In genomic region chr2:159897720-159898119, GRCh38 we compare ENCODE assay signal across 18 cellular contexts. TPM values are rescaled to one million over a fixed set of nuclear protein-coding genes. Genes with fewer than 3 reads are reported as not detected.
A peak's percentile ranks its signal among the peaks of the same experiment; 100 is the strongest.
DNase-seq lines count a peak whose midpoint lies in the region; ATAC-seq, FAIRE-seq and TF ChIP-seq lines count a peak whose summit lies in the region.
"Had no signal": no experiment of that assay in that cellular context is flagged by ENCODE, and none has a peak within 500 bp of the region (broad histone marks: within the 10 kb centered on the region; RNA-seq: fewer than 3 reads in every experiment).

No MANE protein-coding gene starts in this region.

- H3K36me3 Mint-ChIP-seq in activated T-cell treated with anti-CD3 and anti-CD28 coated beads, Interleukin-2, amount 50 U/mL, for 72 hours (ENCODE audit: insufficient read depth in 2 of 2) = peaks cover 14 to 49% of the 10 kb centered on the region in 2 donors
- peaks cover 58% of the 10 kb centered on the region for H3K36me3 Mint-ChIP-seq in activated T-cell treated with anti-CD3 and anti-CD28 coated beads, Interleukin-2, amount 50 U/mL, for 4 hours (ENCODE audit: insufficient read depth)
- H3K36me3 Mint-ChIP-seq in stimulated activated memory B cell treated with anti-CD40 and anti-IgM and Interleukin-4, amounts not matched to agents 10 μg/mL and 1 μg/mL and 100 μg/mL, for 72 hours = peaks cover 81% of the 10 kb centered on the region

- CTCF ChIA-PET in GM12878 (lab: Yijun Ruan, JAX) = interaction anchor here (1.1 to 22.7 kb wide), 4 partner anchors 9 to 42 kb away, joined by 3 to 335 read pairs (median 45); no protein-coding TSS in a partner anchor

- no peak for DNase-seq in activated T-cell treated with anti-CD3 and anti-CD28 coated beads, Interleukin-2, amount 50 U/mL, for 72 hours
- DNase-seq in activated T-cell treated with anti-CD3 and anti-CD28 coated beads, Interleukin-2, amount 50 U/mL, for 4 hours = no peak
- DNase-seq in GM12878 (ENCODE audit: low read depth, low spot score) (no peak), omental fat pad (ENCODE audit: low spot score) (no peak), LoVo (ENCODE audit: low spot score) (no peak)
- DNase-seq: AML-193; Caco-2; CD4-positive, alpha-beta T cell; GOT3; H7; HFFc6 had no signal

- H3K4me2 ChIP-seq in GM12878 (ENCODE audit: control insufficient read depth, insufficient read depth) = peak overlapping the region; percentile 44
- H3K4me2 ChIP-seq: A549 had no signal

- intact Hi-C loops in GM12878 (cut with micrococcal nuclease; ENCODE audit: unreplicated experiment) = loop anchor here (5.0 to 10.0 kb wide), 4 partner anchors 35 to 1267 kb away; partner anchors contain the start of genes ITGB6 and TANK

- H3K27ac Mint-ChIP-seq in activated T-cell treated with anti-CD3 and anti-CD28 coated beads, Interleukin-2, amount 50 U/mL, for 72 hours = peak overlapping the region; percentile 52
- peak overlapping the region; percentile 92 for H3K27ac Mint-ChIP-seq in stimulated activated memory B cell treated with anti-CD40 and anti-IgM and Interleukin-4, amounts not matched to agents 10 μg/mL and 1 μg/mL and 100 μg/mL, for 72 hours
- H3K27ac Mint-ChIP-seq: CD4-positive, alpha-beta T cell; HFFc6 had no signal

- RAD21 ChIA-PET in GM12878 (lab: Charles Lee; ENCODE audit: unreplicated experiment) = interaction anchor here (0.8 to 3.5 kb wide), 5 partner anchors 9 to 183 kb away, joined by 3 to 22 read pairs (median 5); no protein-coding TSS in a partner anchor

- no peak overlapping the region for H2AFZ ChIP-seq in GM12878 (ENCODE audit: control insufficient read depth, low read depth, low read length)

- peaks cover 99% of the 10 kb centered on the region for H3K4me1 Mint-ChIP-seq in activated T-cell treated with anti-CD3 and anti-CD28 coated beads, Interleukin-2, amount 50 U/mL, for 72 hours (ENCODE audit: low read depth)
- H3K4me1 Mint-ChIP-seq in activated T-cell treated with anti-CD3 and anti-CD28 coated beads, Interleukin-2, amount 50 U/mL, for 4 hours (ENCODE audit: low read depth) = peaks cover 82% of the 10 kb centered on the region
- H3K4me1 Mint-ChIP-seq in stimulated activated memory B cell treated with anti-CD40 and anti-IgM and Interleukin-4, amounts not matched to agents 10 μg/mL and 1 μg/mL and 100 μg/mL, for 72 hours = peaks cover 94% of the 10 kb centered on the region

- no peak for ATAC-seq in activated T-cell treated with anti-CD3 and anti-CD28 coated beads, Interleukin-2, amount 50 U/mL, for 72 hours (replicated peaks in 1 of 2)
- ATAC-seq in activated T-cell treated with anti-CD3 and anti-CD28 coated beads, Interleukin-2, amount 50 U/mL, for 4 hours = no peak
- ATAC-seq in GM12878 (no peak), omental fat pad (ENCODE audit: low FRiP score) (no peak)
- ATAC-seq in stimulated activated memory B cell treated with anti-CD40 and anti-IgM and Interleukin-4, amounts not matched to agents 10 μg/mL and 1 μg/mL and 100 μg/mL, for 72 hours = no peak
- ATAC-seq: HCT116 had no signal

- H3K4me3 Mint-ChIP-seq in activated T-cell treated with anti-CD3 and anti-CD28 coated beads, Interleukin-2, amount 50 U/mL, for 72 hours = peak overlapping the region; percentile 67 to 94
- no peak overlapping the region for H3K4me3 Mint-ChIP-seq in activated T-cell treated with anti-CD3 and anti-CD28 coated beads, Interleukin-2, amount 50 U/mL, for 4 hours
- H3K4me3 Mint-ChIP-seq in stimulated activated memory B cell treated with anti-CD40 and anti-IgM and Interleukin-4, amounts not matched to agents 10 μg/mL and 1 μg/mL and 100 μg/mL, for 72 hours = peak overlapping the region; percentile 70
- H3K4me3 Mint-ChIP-seq: CD4-positive, alpha-beta T cell; HFFc6 had no signal

- SMC1A ChIA-PET in GM12878 (lab: Charles Lee; ENCODE audit: uncharacterized antibody, unreplicated experiment) = interaction anchor here (1.3 to 51.7 kb wide), 3 partner anchors 4 to 69 kb away, joined by 3 to 1536 read pairs (median 1536); partner anchors contain the start of gene LY75

- in situ Hi-C loops in GM12878 (cut with MboI) = no loop called here

- no peak for TF ChIP-seq POLR2A in GM12878 (IDR thresholded peaks at IDR 0.05; ENCODE audit: low read depth, low read length)

- H3K79me2 ChIP-seq in GM12878 (ENCODE audit: control insufficient read depth, insufficient read depth, low read length) = peaks cover 68% of the 10 kb centered on the region

- TF ChIP-seq RAD21 in GM12878 (IDR thresholded peaks at IDR 0.05; ENCODE audit: insufficient read depth, low read depth, low read length) = no peak

- WGBS in GM12878 (ENCODE audit: insufficient coverage, insufficient replicate concordance, low lambda C conversion rate, missing lambda C conversion rate) = 88% methylated on average over 5 of the region's 5 CpGs

- BruUV-seq in GM12878 (replicated peaks; lab: Mats Ljungman, UMichigan) = no TSS peak

- no peak overlapping the region for H3K9ac ChIP-seq in GM12878 (ENCODE audit: control insufficient read depth, insufficient read depth, low read length)

- H3K4me3 ChIP-seq in GM12878 = no peak overlapping the region
- H3K4me3 ChIP-seq: A549 had no signal

- H3K27me3 Mint-ChIP-seq in activated T-cell treated with anti-CD3 and anti-CD28 coated beads, Interleukin-2, amount 50 U/mL, for 72 hours (ENCODE audit: low read depth) = no peaks in the 10 kb centered on the region
- no peaks in the 10 kb centered on the region for H3K27me3 Mint-ChIP-seq in activated T-cell treated with anti-CD3 and anti-CD28 coated beads, Interleukin-2, amount 50 U/mL, for 4 hours (ENCODE audit: low read depth)
- H3K27me3 Mint-ChIP-seq in stimulated activated memory B cell treated with anti-CD40 and anti-IgM and Interleukin-4, amounts not matched to agents 10 μg/mL and 1 μg/mL and 100 μg/mL, for 72 hours = no peaks in the 10 kb centered on the region
- H3K27me3 Mint-ChIP-seq: CD4-positive, alpha-beta T cell had no signal

- POLR2A ChIA-PET in GM12878 (lab: Charles Lee) = interaction anchor here (1.0 to 46.2 kb wide), 3 partner anchors 2 to 20 kb away, joined by 5 to 840 read pairs (median 840); partner anchors contain the start of gene LY75

- FAIRE-seq in GM12878 (lab: Jason Lieb, UNC) = no peak
- FAIRE-seq: A549, D721Med, G401.6 had no signal

- H3K27ac ChIP-seq in GM12878 (ENCODE audit: control insufficient read depth, insufficient read depth) = peak overlapping the region; percentile 83
- H3K27ac ChIP-seq: A549, C4-2B, HL-60 had no signal

- TF ChIP-seq CTCF in GM12878 (IDR thresholded peaks at IDR 0.05 in 2 of 3, conservative IDR thresholded peaks at IDR 0.05 in 1 of 3; ENCODE audit: control insufficient read depth in 2 of 3, extremely low read depth in 1 of 3, insufficient read depth in 1 of 3, low read depth in 3 of 3, low read length in 3 of 3) (no peak), omental fat pad (IDR thresholded peaks at IDR 0.05) (no peak)

- peaks cover 0 to 9% of the 10 kb centered on the region in 2 experiments; a peak in 3 of 4 replicates for H3K36me3 ChIP-seq in GM12878 (ENCODE audit: control insufficient read depth in 2 of 2, insufficient read depth in 2 of 2, low read length in 1 of 2)

- TF ChIP-seq EP300 in GM12878 (IDR thresholded peaks at IDR 0.05; ENCODE audit: borderline replicate concordance in 1 of 2, control insufficient read depth in 1 of 2, low read depth in 2 of 2, low read length in 2 of 2) = no peak

- no peaks in the 10 kb centered on the region for H3K9me3 Mint-ChIP-seq in activated T-cell treated with anti-CD3 and anti-CD28 coated beads, Interleukin-2, amount 50 U/mL, for 72 hours
- no peaks in the 10 kb centered on the region for H3K9me3 Mint-ChIP-seq in activated T-cell treated with anti-CD3 and anti-CD28 coated beads, Interleukin-2, amount 50 U/mL, for 4 hours
- no peaks in the 10 kb centered on the region for H3K9me3 Mint-ChIP-seq in stimulated activated memory B cell treated with anti-CD40 and anti-IgM and Interleukin-4, amounts not matched to agents 10 μg/mL and 1 μg/mL and 100 μg/mL, for 72 hours
- H3K9me3 Mint-ChIP-seq: CD4-positive, alpha-beta T cell; HFFc6 had no signal

- H4K20me1 ChIP-seq in GM12878 (ENCODE audit: control insufficient read depth, insufficient read depth) = no peaks in the 10 kb centered on the region

- peaks cover 77% of the 10 kb centered on the region for H3K4me1 ChIP-seq in GM12878 (ENCODE audit: control insufficient read depth, insufficient read depth, low read length)
- H3K4me1 ChIP-seq: A549 had no signal

- no peaks in the 10 kb centered on the region for H3K9me3 ChIP-seq in GM12878 (replicated peaks; ENCODE audit: control insufficient read depth, insufficient read depth, low read length)
- H3K9me3 ChIP-seq: A549, Caco-2 had no signal

- H3K27me3 ChIP-seq in GM12878 (replicated peaks in 1 of 2; ENCODE audit: control insufficient read depth in 2 of 2, insufficient read depth in 2 of 2, low read length in 1 of 2) = no peaks in the 10 kb centered on the region

TF ChIP-seq in GM12878, 131 proteins besides CTCF, POLR2A, EP300 and RAD21 (continues in another document):
- TF ChIP-seq JUNB (IDR thresholded peaks at IDR 0.05) = no peak

RNA-seq across cellular contexts. Expression of gene LY75, which starts 6.8 kb away (rescaled TPM):
- 100 to 1,000 TPM; 108 to 114 TPM for total RNA-seq in activated T-cell treated with anti-CD3 and anti-CD28 coated beads, Interleukin-2, amount 50 U/mL, for 72 hours
- 10 to 100 TPM; 18.8 to 44.7 (median 25.8) TPM for total RNA-seq in activated T-cell treated with anti-CD3 and anti-CD28 coated beads, Interleukin-2, amount 50 U/mL, for 4 hours
- 524 and 549 TPM in 2 replicates for total RNA-seq in GM12878 (2013; cell fraction: nucleolus; rRNA removed)
- 89.9 and 105 TPM in 2 replicates for total RNA-seq in GM12878 (2014; rRNA removed)
- 91.0 and 96.4 TPM in 2 replicates for total RNA-seq in GM12878 (2014; rRNA removed; fragmentation: Illumina TruSeq; extraction: Trizol)
- total RNA-seq in GM12878 (2021) = 61.1 and 65.2 TPM in 2 replicates
- 29.9 TPM for polyA plus RNA-seq in GM12878 (2011; ENCODE audit: low read depth)
- polyA plus RNA-seq in GM12878 (2011; rRNA removed) = 112 and 124 TPM in 2 replicates
- 69.4 and 74.5 TPM in 2 replicates for polyA plus RNA-seq in GM12878 (2011; cell fraction: cytosol; rRNA removed)
- 69.0 and 84.1 TPM in 2 replicates for polyA plus RNA-seq in GM12878 (2011; cell fraction: nucleus; rRNA removed)
- 35.4 and 61.7 TPM in 2 replicates for polyA plus RNA-seq in GM12878 (2012)
- polyA plus RNA-seq in GM12878 (2014; fragmentation: Illumina TruSeq; extraction: Trizol) = 87.3 and 115 TPM in 2 replicates
- 10 to 100 TPM; 17.6 to 17.8 TPM for polyA plus RNA-seq in GM12878 (2014; fragmentation: Nextera tagmentation; extraction: Ambion mirVana)
- 52.2 and 64.8 TPM in 2 replicates for polyA plus RNA-seq in GM12878 (2014; rRNA removed)
- polyA plus RNA-seq in GM12878 (2016; fragmentation: Nextera tagmentation; extraction: Ambion mirVana) = 10 to 100 TPM; 48.7 to 55.4 TPM
- polyA minus RNA-seq in GM12878 (2011; rRNA and poly(A)+ RNA removed) = 155 and 171 TPM in 2 replicates
- 26.6 and 28.9 TPM in 2 replicates for polyA minus RNA-seq in GM12878 (2011; cell fraction: cytosol; rRNA and poly(A)+ RNA removed)
- 178 and 224 TPM in 2 replicates for polyA minus RNA-seq in GM12878 (2011; cell fraction: nucleus; rRNA and poly(A)+ RNA removed)
- 1 to 10 TPM; 1.6 to 9.4 (median 4.0) TPM for total RNA-seq in omental fat pad
- total RNA-seq: HFFc6 had no signal
